9 cellular contexts compared by ENCODE assay signal in genomic region chr5:65103674-65104035, GRCh38.
A peak's percentile ranks its signal among the peaks of the same experiment; 100 is the strongest.
DNase-seq lines count a peak whose midpoint lies in the region; ATAC-seq, FAIRE-seq and TF ChIP-seq lines count a peak whose summit lies in the region.
"Had no signal": no experiment of that assay in that cellular context is flagged by ENCODE, and none has a peak within 500 bp of the region (broad histone marks: within the 10 kb centered on the region; RNA-seq: fewer than 3 reads in every experiment).

No MANE protein-coding gene starts in this region.

- H3K4me1 Mint-ChIP-seq in endothelial cell (ENCODE audit: unreplicated experiment), result peaks cover 44% of the 10 kb centered on the region

- H3K27me3 ChIP-seq in OCI-LY3 (ENCODE audit: low read depth, low read length) (no peaks in the 10 kb centered on the region), prostate gland (replicated peaks; ENCODE audit: insufficient read depth) (no peaks in the 10 kb centered on the region)

- H3K4me2 ChIP-seq in OCI-LY3 (ENCODE audit: low read length), result peak overlapping the region; percentile 92

- no peaks in the 10 kb centered on the region for H3K36me3 ChIP-seq in ES-I3 (ENCODE audit: insufficient read depth, low read length)
- H3K36me3 ChIP-seq in OCI-LY3 (replicated peaks; ENCODE audit: low read depth, low read length), result no peaks in the 10 kb centered on the region
- H3K36me3 ChIP-seq in prostate gland, result no peaks in the 10 kb centered on the region

- WGBS in prostate gland, result 58% methylated on average over 9 of the region's 9 CpGs

- no peaks in the 10 kb centered on the region for H3K79me2 ChIP-seq in OCI-LY3 (ENCODE audit: low read length)

- DNase-seq in endothelial cell (ENCODE audit: low spot score) (no peak), prostate gland (ENCODE audit: low spot score) (no peak), frontal cortex (ENCODE audit: low spot score in 2 of 2) (no peak)
- no peak for DNase-seq in activated effector memory CD4-positive, alpha-beta T cell treated with anti-CD3 and anti-CD28 coated beads, Interleukin-2, amount 50 U/mL, for 16 hours

- intact Hi-C loops in prostate gland (cut with DNase I), result loop anchor here (10.0 kb wide), 1 partner anchor 139 kb away; no protein-coding TSS in a partner anchor

- H3K9me3 Mint-ChIP-seq in endothelial cell (ENCODE audit: unreplicated experiment), result no peaks in the 10 kb centered on the region

- H3K27ac Mint-ChIP-seq in endothelial cell (ENCODE audit: unreplicated experiment), result peak overlapping the region; percentile 92

- no peak overlapping the region for H3K4me3 Mint-ChIP-seq in endothelial cell (ENCODE audit: unreplicated experiment)

- TF ChIP-seq CTCF in OCI-LY3 (IDR thresholded peaks at IDR 0.05; ENCODE audit: low read depth, low read length) (no peak), endothelial cell (IDR thresholded peaks at IDR 0.05; ENCODE audit: unreplicated experiment) (no peak), prostate gland (IDR thresholded peaks at IDR 0.05) (no peak)

- no peaks in the 10 kb centered on the region for H3K9me3 ChIP-seq in ES-I3 (ENCODE audit: control insufficient read depth, insufficient read depth, low read length)
- H3K9me3 ChIP-seq in OCI-LY3 (ENCODE audit: insufficient read depth, low read length), result no peaks in the 10 kb centered on the region
- H3K9me3 ChIP-seq in prostate gland, result no peaks in the 10 kb centered on the region

- no peak for TF ChIP-seq POLR2A in prostate gland (IDR thresholded peaks at IDR 0.05)

- H3K9ac ChIP-seq in ES-I3 (ENCODE audit: low read depth, low read length), result peak overlapping the region; percentile 74; the same call in 1 of the 2 replicates
- H3K9ac ChIP-seq in OCI-LY3 (ENCODE audit: low read length), result peak overlapping the region; percentile 67

- no peak for FAIRE-seq in frontal cortex (lab: Jason Lieb, UNC)

- H3K27ac ChIP-seq in OCI-LY3 (ENCODE audit: low read length) (no peak overlapping the region), prostate gland (peak overlapping the region in 1 of 2 donors; percentile 85)
- H3K27ac ChIP-seq: HL-60 had no signal

- peak overlapping the region; percentile 98 for H2AFZ ChIP-seq in OCI-LY3 (ENCODE audit: low read depth, low read length)

- H3K4me3 ChIP-seq in OCI-LY3 (ENCODE audit: low read length) (peak overlapping the region; percentile 87), prostate gland (peak overlapping the region; percentile 47 to 54)

- H3K4me1 ChIP-seq in ES-I3 (ENCODE audit: insufficient read depth, low read length) (peaks cover 12% of the 10 kb centered on the region), OCI-LY3 (ENCODE audit: low read length) (peaks cover 12% of the 10 kb centered on the region), prostate gland (replicated peaks) (no peaks in the 10 kb centered on the region)

- ATAC-seq in HG03196 (IDR thresholded peaks at IDR 0.05; ENCODE audit: unreplicated experiment) (no peak), GM18502 (IDR thresholded peaks at IDR 0.05; ENCODE audit: poor library complexity, unreplicated experiment) (no peak)

- no peaks in the 10 kb centered on the region for H4K20me1 ChIP-seq in OCI-LY3 (ENCODE audit: insufficient read depth, low read length)

- peaks cover 11% of the 10 kb centered on the region for H3K27me3 Mint-ChIP-seq in endothelial cell (ENCODE audit: unreplicated experiment)

- peaks cover 10% of the 10 kb centered on the region for H3K36me3 Mint-ChIP-seq in endothelial cell (ENCODE audit: low read depth, unreplicated experiment)
